ENCODE assay signal across 15 cellular contexts in genomic region chr20:24673678-24674570, GRCh38.
DNase-seq lines count a peak whose midpoint lies in the region; ATAC-seq and TF ChIP-seq lines count a peak whose summit lies in the region.
"Had no signal": no experiment of that assay in that cellular context is flagged by ENCODE, and none has a peak within 500 bp of the region (broad histone marks: within the 10 kb centered on the region; RNA-seq: fewer than 3 reads in every experiment).

No MANE protein-coding gene starts in this region.

- H3K27me3 ChIP-seq in OCI-LY3 (ENCODE audit: low read depth, low read length) (peaks cover 24% of the 10 kb centered on the region), mesenchymal stem cell (ENCODE audit: control insufficient read depth in 1 of 2, insufficient read depth in 1 of 2, low read length in 2 of 2) (no peaks in the 10 kb centered on the region)
- H3K27me3 ChIP-seq: BLaER1, colonic mucosa, ovary had no signal

- no peaks in the 10 kb centered on the region for H3K79me1 ChIP-seq in mesenchymal stem cell (replicated peaks; ENCODE audit: low read length, poor library complexity, severe bottlenecking)

- ATAC-seq in HG03354 (IDR thresholded peaks at IDR 0.05; ENCODE audit: poor library complexity, severe bottlenecking, unreplicated experiment) (no peak), HG03139 (IDR thresholded peaks at IDR 0.05; ENCODE audit: unreplicated experiment) (no peak), HG03108 (IDR thresholded peaks at IDR 0.05; ENCODE audit: unreplicated experiment) (no peak)
- ATAC-seq: esophagus mucosa had no signal

- no peaks in the 10 kb centered on the region for H4K20me1 ChIP-seq in OCI-LY3 (ENCODE audit: insufficient read depth, low read length)
- H4K20me1 ChIP-seq: BLaER1 had no signal

- H3K14ac ChIP-seq in mesenchymal stem cell (ENCODE audit: low read length in 2 of 2) = peak overlapping the region in 1 of 2 experiments; percentile 84

- peak overlapping the region; percentile 57 for H2BK5ac ChIP-seq in mesenchymal stem cell (ENCODE audit: low read depth, low read length, poor library complexity, severe bottlenecking)

- WGBS in mesenchymal stem cell = 81% methylated on average over 13 of the region's 13 CpGs

- no peak overlapping the region for H3K23ac ChIP-seq in mesenchymal stem cell (ENCODE audit: low read length in 2 of 2)

- peak overlapping the region in 1 of 2 experiments; percentile 37 for H3K4ac ChIP-seq in mesenchymal stem cell (ENCODE audit: low read depth in 1 of 2, low read length in 2 of 2)

- H3K9ac ChIP-seq in OCI-LY3 (ENCODE audit: low read length) (no peak overlapping the region), mesenchymal stem cell (ENCODE audit: low read length) (no peak overlapping the region)
- H3K9ac ChIP-seq: BLaER1 had no signal

- TF ChIP-seq CTCF in AG10803 (conservative IDR thresholded peaks at IDR 0.05; ENCODE audit: low read length) (no peak), OCI-LY3 (IDR thresholded peaks at IDR 0.05; ENCODE audit: low read depth, low read length) (no peak), cardiac fibroblast (IDR thresholded peaks at IDR 0.05; ENCODE audit: low read depth, low read length) (no peak)

- no peaks in the 10 kb centered on the region for H3K79me2 ChIP-seq in OCI-LY3 (ENCODE audit: low read length)

- peak overlapping the region in 1 of 2 experiments; percentile 58 for H3K18ac ChIP-seq in mesenchymal stem cell (ENCODE audit: low read depth in 1 of 2, low read length in 2 of 2)

- no peak overlapping the region for H2BK120ac ChIP-seq in mesenchymal stem cell (ENCODE audit: low read depth, low read length)

- H3K36me3 ChIP-seq in OCI-LY3 (replicated peaks; ENCODE audit: low read depth, low read length) (no peaks in the 10 kb centered on the region), mesenchymal stem cell (ENCODE audit: control insufficient read depth in 1 of 2, insufficient read depth in 2 of 2, low read depth in 1 of 2, low read length in 2 of 2) (no peaks in the 10 kb centered on the region)
- H3K36me3 ChIP-seq: BLaER1, colonic mucosa, ovary, WERI-Rb-1 had no signal

- H2BK12ac ChIP-seq in mesenchymal stem cell (ENCODE audit: low read length in 2 of 2) = peak overlapping the region in 1 of 2 experiments; percentile 96

- H2AFZ ChIP-seq in OCI-LY3 (ENCODE audit: low read depth, low read length) = no peak overlapping the region
- no peak overlapping the region for H2AFZ ChIP-seq in mesenchymal stem cell (ENCODE audit: low read depth, low read length)

- peaks cover 33% of the 10 kb centered on the region for H3K4me1 ChIP-seq in OCI-LY3 (ENCODE audit: low read length)
- peaks cover 26% of the 10 kb centered on the region for H3K4me1 ChIP-seq in mesenchymal stem cell (ENCODE audit: control insufficient read depth, insufficient read depth, low read depth, low read length)
- H3K4me1 ChIP-seq: colonic mucosa had no signal

- no peak overlapping the region for H4K8ac ChIP-seq in mesenchymal stem cell (ENCODE audit: low read length)

- H2AK5ac ChIP-seq in mesenchymal stem cell (ENCODE audit: low read length, severe bottlenecking) = peak overlapping the region; percentile 99

- H3K9me3 ChIP-seq in OCI-LY3 (ENCODE audit: insufficient read depth, low read length) (no peaks in the 10 kb centered on the region), mesenchymal stem cell (ENCODE audit: control insufficient read depth, low read length) (no peaks in the 10 kb centered on the region)
- H3K9me3 ChIP-seq: BLaER1, colonic mucosa, ovary had no signal

- H4K91ac ChIP-seq in mesenchymal stem cell (ENCODE audit: low read length) = peak overlapping the region; percentile 96

- H3K27ac ChIP-seq in OCI-LY3 (ENCODE audit: low read length) (no peak overlapping the region), mesenchymal stem cell (ENCODE audit: low read length, poor library complexity, severe bottlenecking) (peak overlapping the region; percentile 95)
- H3K27ac ChIP-seq: BLaER1, colonic mucosa, ovary, WERI-Rb-1 had no signal

- H3K4me2 ChIP-seq in OCI-LY3 (ENCODE audit: low read length) (peak overlapping the region; percentile 73; the same call in 1 of the 2 replicates), mesenchymal stem cell (ENCODE audit: low read length, poor library complexity, severe bottlenecking) (no peak overlapping the region)

- no peak overlapping the region for H3K4me3 ChIP-seq in AG10803 (ENCODE audit: low read length)
- no peak overlapping the region for H3K4me3 ChIP-seq in OCI-LY3 (ENCODE audit: low read length)
- H3K4me3 ChIP-seq in cardiac fibroblast (replicated peaks in 1 of 2; ENCODE audit: low read depth in 2 of 2, low read length in 2 of 2) = no peak overlapping the region
- no peak overlapping the region for H3K4me3 ChIP-seq in mesenchymal stem cell (ENCODE audit: insufficient read depth in 1 of 2, low read depth in 1 of 2, low read length in 2 of 2)
- H3K4me3 ChIP-seq: BLaER1, colonic mucosa, ovary had no signal

- H2BK15ac ChIP-seq in mesenchymal stem cell (ENCODE audit: low read depth, poor library complexity, severe bottlenecking) = no peak overlapping the region

- DNase-seq in AG10803 (ENCODE audit: low read depth) (peak; percentile 72), cardiac fibroblast (ENCODE audit: low read depth in 2 of 2) (peak; percentile 68 to 75), mesenchymal stem cell (peak; percentile 6), putamen (ENCODE audit: low spot score) (no peak)
- DNase-seq: activated naive CD8-positive, alpha-beta T cell treated with anti-CD3 and anti-CD28 coated beads, Interleukin-2, amount 10 ng/mL, durations not matched to agents 7 days and 5 days; colonic mucosa; stimulated activated CD4-positive, alpha-beta T cell treated with anti-CD3 and anti-CD28 coated beads, Interleukin-15, amount 100 ng/mL, for 24 hours; WERI-Rb-1 had no signal
